Comparison of ENCODE assay signal across 8 cellular contexts in genomic region chr5:132655821-132656773, GRCh38. TPM values are rescaled to one million over a fixed set of nuclear protein-coding genes. Genes with fewer than 3 reads are reported as not detected.
DNase-seq lines count a peak whose midpoint lies in the region; ATAC-seq and TF ChIP-seq lines count a peak whose summit lies in the region.

No MANE protein-coding gene starts in this region.

- H3K9me3 ChIP-seq in ectodermal cell (ENCODE audit: control insufficient read depth, low read length) = no peaks in the 10 kb centered on the region
- H3K9me3 ChIP-seq in upper lobe of right lung = no peaks in the 10 kb centered on the region
- H3K9me3 ChIP-seq in Karpas-422 (ENCODE audit: low read length) = no peaks in the 10 kb centered on the region

- ATAC-seq in naive B cell (ENCODE audit: low read depth in 2 of 2) = peak; percentile 23 to 43
- peak; percentile 51 for ATAC-seq in upper lobe of right lung
- no peak for ATAC-seq in HG02870 (IDR thresholded peaks at IDR 0.05; ENCODE audit: unreplicated experiment)

- H3K4me3 Mint-ChIP-seq in T-helper 2 cell treated with Interferon-gamma antibody and Interleukin-4, amounts not matched to agents 5 μg/mL and 100 μg/mL, for 36 hours = peak overlapping the region; percentile 57
- H3K4me3 Mint-ChIP-seq in naive B cell = peak overlapping the region in 7 of 8 donors; percentile 32 to 80 (median 64)

- H3K4me2 ChIP-seq in Karpas-422 (ENCODE audit: low read depth, low read length, poor library complexity, severe bottlenecking) = no peak overlapping the region

- H3K36me3 ChIP-seq in ectodermal cell (ENCODE audit: control insufficient read depth, insufficient read depth, low read length) = no peaks in the 10 kb centered on the region
- no peaks in the 10 kb centered on the region for H3K36me3 ChIP-seq in upper lobe of right lung
- no peaks in the 10 kb centered on the region for H3K36me3 ChIP-seq in Karpas-422 (ENCODE audit: insufficient read depth, low read length)

- DNase-seq in T-helper 2 cell treated with Interferon-gamma antibody and Interleukin-4, amounts not matched to agents 5 μg/mL and 100 μg/mL, for 36 hours (ENCODE audit: low spot score) = peak; percentile 78
- DNase-seq in naive B cell (no peak), upper lobe of right lung (no peak), Karpas-422 (no peak), T-helper 9 cell (no peak)

- H3K4me3 ChIP-seq in GM12875 (ENCODE audit: low read depth, low read length) = peak overlapping the region; percentile 21
- H3K4me3 ChIP-seq in ectodermal cell (ENCODE audit: insufficient read depth, low read depth, low read length) = peak overlapping the region; percentile 19
- peak overlapping the region; percentile 36 for H3K4me3 ChIP-seq in upper lobe of right lung
- no peak overlapping the region for H3K4me3 ChIP-seq in Karpas-422 (ENCODE audit: low read length)

- WGBS in ectodermal cell, 2 experiments = 9 to 10% methylated on average over 92 of the region's 92 CpGs

- H3K79me2 ChIP-seq in Karpas-422 (ENCODE audit: low read length) = no peaks in the 10 kb centered on the region

- H3K4me1 ChIP-seq in ectodermal cell (ENCODE audit: control insufficient read depth, insufficient read depth, low read length) = no peaks in the 10 kb centered on the region
- peaks cover 4% of the 10 kb centered on the region for H3K4me1 ChIP-seq in upper lobe of right lung
- peaks cover 4% of the 10 kb centered on the region for H3K4me1 ChIP-seq in Karpas-422 (ENCODE audit: low read length)

- intact Hi-C loops in upper lobe of right lung (cut with DNase I) = no loop called here

- no peaks in the 10 kb centered on the region for H4K20me1 ChIP-seq in Karpas-422 (ENCODE audit: insufficient read depth, low read depth, low read length)

- no peak overlapping the region for H3K27ac Mint-ChIP-seq in T-helper 2 cell treated with Interferon-gamma antibody and Interleukin-4, amounts not matched to agents 5 μg/mL and 100 μg/mL, for 36 hours
- H3K27ac Mint-ChIP-seq in naive B cell = peak overlapping the region in 1 of 6 donors; percentile 10

- peaks cover 33% of the 10 kb centered on the region for H3K27me3 ChIP-seq in ectodermal cell (ENCODE audit: control insufficient read depth, insufficient read depth, low read length, poor library complexity, severe bottlenecking)
- H3K27me3 ChIP-seq in upper lobe of right lung = peaks cover 39% of the 10 kb centered on the region
- H3K27me3 ChIP-seq in Karpas-422 (ENCODE audit: low read length) = no peaks in the 10 kb centered on the region

- H3K9me3 Mint-ChIP-seq in T-helper 2 cell treated with Interferon-gamma antibody and Interleukin-4, amounts not matched to agents 5 μg/mL and 100 μg/mL, for 36 hours = no peaks in the 10 kb centered on the region
- peaks cover 0 to 4% (median 0%) of the 10 kb centered on the region in 7 donors for H3K9me3 Mint-ChIP-seq in naive B cell

- H3K27me3 Mint-ChIP-seq in T-helper 2 cell treated with Interferon-gamma antibody and Interleukin-4, amounts not matched to agents 5 μg/mL and 100 μg/mL, for 36 hours (ENCODE audit: low read depth) = peaks cover 20% of the 10 kb centered on the region
- H3K27me3 Mint-ChIP-seq in naive B cell = peaks cover 33 to 48% (median 43%) of the 10 kb centered on the region in 3 donors

- H3K27ac ChIP-seq in ectodermal cell (ENCODE audit: insufficient read depth, low read depth, low read length, poor library complexity, severe bottlenecking) (no peak overlapping the region), upper lobe of right lung (no peak overlapping the region), Karpas-422 (ENCODE audit: low read length) (no peak overlapping the region)

- no peak overlapping the region for H3K9ac ChIP-seq in Karpas-422 (ENCODE audit: low read length)

- no peak overlapping the region for H2AFZ ChIP-seq in Karpas-422 (ENCODE audit: low read length)

- peaks cover 29% of the 10 kb centered on the region for H3K4me1 Mint-ChIP-seq in T-helper 2 cell treated with Interferon-gamma antibody and Interleukin-4, amounts not matched to agents 5 μg/mL and 100 μg/mL, for 36 hours (ENCODE audit: low read depth)
- peaks cover 8 to 19% (median 13%) of the 10 kb centered on the region in 3 donors for H3K4me1 Mint-ChIP-seq in naive B cell

- H3K36me3 Mint-ChIP-seq in T-helper 2 cell treated with Interferon-gamma antibody and Interleukin-4, amounts not matched to agents 5 μg/mL and 100 μg/mL, for 36 hours (ENCODE audit: low read depth) = no peaks in the 10 kb centered on the region
- no peaks in the 10 kb centered on the region for H3K36me3 Mint-ChIP-seq in naive B cell

- H3K9me2 ChIP-seq in Karpas-422 (replicated peaks; ENCODE audit: insufficient read depth, low read length) = no peaks in the 10 kb centered on the region

- TF ChIP-seq CTCF in GM12875 (IDR thresholded peaks at IDR 0.05; ENCODE audit: borderline replicate concordance, insufficient read depth, low read depth, low read length) (0 out of 2 replicates have a peak, but pooled peaks have one; percentile 21), upper lobe of right lung (IDR thresholded peaks at IDR 0.05) (no peak)

RNA-seq across cellular contexts. Expression of gene IL13, which starts 1.9 kb away (rescaled TPM):
- not detected for polyA plus RNA-seq in ectodermal cell (2013, experiment 1 of 4)
- not detected for polyA plus RNA-seq in ectodermal cell (2013, experiment 2 of 4)
- polyA plus RNA-seq in ectodermal cell (2013, experiment 3 of 4) = not detected
- not detected for polyA plus RNA-seq in ectodermal cell (2013, experiment 4 of 4)
- not detected for polyA plus RNA-seq in naive B cell (ENCODE audit: low read depth in 6 of 6)
- not detected for total RNA-seq in upper lobe of right lung
- total RNA-seq in Karpas-422 (2014; rRNA removed; shearing (Covaris generic); ENCODE audit: low replicate concordance) = not detected in 2 replicates

RNA-seq across cellular contexts. Expression of gene IL4, which starts 17.7 kb away (rescaled TPM):
- not detected for polyA plus RNA-seq in ectodermal cell (2013, experiment 1 of 4)
- not detected for polyA plus RNA-seq in ectodermal cell (2013, experiment 2 of 4)
- polyA plus RNA-seq in ectodermal cell (2013, experiment 3 of 4) = not detected
- not detected for polyA plus RNA-seq in ectodermal cell (2013, experiment 4 of 4)
- not detected for polyA plus RNA-seq in naive B cell (ENCODE audit: low read depth in 6 of 6)
- not detected for total RNA-seq in upper lobe of right lung
- not detected in 2 replicates for total RNA-seq in Karpas-422 (2014; rRNA removed; shearing (Covaris generic); ENCODE audit: low replicate concordance)
